25 cellular contexts compared by ENCODE assay signal in genomic region chr13:99862243-99862642, GRCh38.
"Had no signal": no experiment of that assay in that cellular context is flagged by ENCODE, and none has a peak within 500 bp of the region (broad histone marks: within the 10 kb centered on the region; RNA-seq: fewer than 3 reads in every experiment).

No MANE protein-coding gene starts in this region.

- DNase-seq: activated CD4-positive, alpha-beta T cell treated with anti-CD3 and anti-CD28 coated beads for 48 hours; activated CD4-positive, alpha-beta T cell treated with anti-CD3 and anti-CD28 coated beads, Interleukin-2, amount 50 U/mL, for 4 hours; activated CD4-positive, CD25-positive, alpha-beta regulatory T cell treated with anti-CD3 and anti-CD28 coated beads, Interleukin-2, amount 50 U/mL, for 72 hours; activated CD8-positive, alpha-beta memory T cell treated with anti-CD3 and anti-CD28 coated beads, Interleukin-2, amount 50 U/mL, for 48 hours; activated CD8-positive, alpha-beta T cell treated with anti-CD3 and anti-CD28 coated beads, Interleukin-2, amount 10 ng/mL, durations not matched to agents 7 days and 5 days; activated naive CD8-positive, alpha-beta T cell treated with anti-CD3 and anti-CD28 coated beads, Interleukin-2, amount 50 U/mL, for 24 hours; activated T-cell treated with anti-CD3 and anti-CD28 coated beads, Interleukin-2, amount 50 U/mL, for 1 hour; amniotic stem cell; body of pancreas; NCI-H1092; NCI-H1417 treated with DMSO at 0.1 percent for 48 hours; NCI-H1694; NCI-H2029 treated with DMSO at 0.1 percent for 48 hours; NCI-H524 treated with DMSO at 0.1 percent for 48 hours; NCI-H748 treated with DMSO at 0.1 percent for 48 hours; Peyer's patch; Right ventricle myocardium superior had no signal

- H3K27ac Mint-ChIP-seq: activated CD8-positive, alpha-beta T cell treated with anti-CD3 and anti-CD28 coated beads, Interleukin-2, amount 10 ng/mL, durations not matched to agents 7 days and 5 days; activated naive CD4-positive, alpha-beta T cell treated with anti-CD3 and anti-CD28 coated beads, Interleukin-2, amount 50 U/mL, for 72 hours; activated naive CD8-positive, alpha-beta T cell treated with anti-CD3 and anti-CD28 coated beads, Interleukin-2, amount 50 U/mL, for 24 hours; T-helper 1 cell treated with Interleukin-12 subunit alpha and Interleukin-12 subunit beta and Interleukin-4 antibody, amounts not matched to agents 30 μg/mL and 1 μg/mL, for 36 hours had no signal

- ATAC-seq: activated CD8-positive, alpha-beta T cell treated with anti-CD3 and anti-CD28 coated beads, Interleukin-2, amount 10 ng/mL, durations not matched to agents 7 days and 5 days; activated naive CD4-positive, alpha-beta T cell treated with anti-CD3 and anti-CD28 coated beads, Interleukin-2, amount 50 U/mL, for 72 hours; activated naive CD8-positive, alpha-beta T cell treated with anti-CD3 and anti-CD28 coated beads, Interleukin-2, amount 50 U/mL, for 24 hours; body of pancreas; SK-N-SH treated with all-trans-retinoic acid at 6 μM for 48 hours had no signal

- H3K9me3 ChIP-seq: ascending aorta, body of pancreas, Peyer's patch, SJSA1 had no signal

- H3K27ac ChIP-seq: ascending aorta, body of pancreas, KMS-11, Peyer's patch, RWPE1, SJSA1 had no signal

- H3K4me3 Mint-ChIP-seq: activated CD8-positive, alpha-beta T cell treated with anti-CD3 and anti-CD28 coated beads, Interleukin-2, amount 10 ng/mL, durations not matched to agents 7 days and 5 days; activated naive CD8-positive, alpha-beta T cell treated with anti-CD3 and anti-CD28 coated beads, Interleukin-2, amount 50 U/mL, for 24 hours; central memory CD8-positive, alpha-beta T cell; T-helper 1 cell treated with Interleukin-12 subunit alpha and Interleukin-12 subunit beta and Interleukin-4 antibody, amounts not matched to agents 30 μg/mL and 1 μg/mL, for 36 hours had no signal

- H3K9me3 Mint-ChIP-seq: activated naive CD4-positive, alpha-beta T cell treated with anti-CD3 and anti-CD28 coated beads, Interleukin-2, amount 50 U/mL, for 72 hours; activated naive CD8-positive, alpha-beta T cell treated with anti-CD3 and anti-CD28 coated beads, Interleukin-2, amount 50 U/mL, for 24 hours; central memory CD8-positive, alpha-beta T cell; T-helper 1 cell treated with Interleukin-12 subunit alpha and Interleukin-12 subunit beta and Interleukin-4 antibody, amounts not matched to agents 30 μg/mL and 1 μg/mL, for 36 hours had no signal

- H3K4me1 ChIP-seq: ascending aorta, body of pancreas, SJSA1 had no signal

- H3K27me3 ChIP-seq: ascending aorta, body of pancreas, Peyer's patch had no signal

- H3K27me3 Mint-ChIP-seq: central memory CD8-positive, alpha-beta T cell had no signal

- H3K36me3 ChIP-seq: ascending aorta, Peyer's patch, SJSA1 had no signal

- H3K4me3 ChIP-seq: ascending aorta, body of pancreas, Peyer's patch, SJSA1 had no signal
